Comparison of ENCODE assay signal across 14 cellular contexts in the genomic region with DNA sequence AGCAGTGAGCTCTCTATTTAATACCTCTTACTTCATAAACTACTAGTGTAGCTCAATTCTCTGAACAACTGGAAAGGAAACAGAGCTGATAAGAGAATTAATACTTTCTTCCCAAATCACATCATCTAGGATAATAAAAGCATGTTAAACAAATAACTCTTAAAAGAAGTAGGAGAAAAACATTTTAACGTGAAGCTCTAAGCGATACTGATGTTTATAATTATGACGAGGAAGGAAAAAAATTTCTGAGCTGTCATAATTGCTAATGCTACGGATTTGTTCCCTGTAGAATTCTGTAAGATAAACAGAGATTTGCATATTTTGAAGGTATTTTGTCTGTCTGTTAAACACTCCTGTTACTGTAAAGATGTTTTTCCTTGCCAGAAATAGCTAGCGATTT.
DNase-seq lines count a peak whose midpoint lies in the region; ATAC-seq, FAIRE-seq and TF ChIP-seq lines count a peak whose summit lies in the region.
"Had no signal": no experiment of that assay in that cellular context is flagged by ENCODE, and none has a peak within 500 bp of the region (broad histone marks: within the 10 kb centered on the region; RNA-seq: fewer than 3 reads in every experiment).

No MANE protein-coding gene starts in this region.

- no peaks in the 10 kb centered on the region for H3K27me3 Mint-ChIP-seq in CD4-positive, CD25-positive, alpha-beta regulatory T cell
- H3K27me3 Mint-ChIP-seq: progenitor cell of endocrine pancreas had no signal

- CTCF ChIA-PET in IMR-90 (lab: Yijun Ruan, JAX): interaction anchor here (1.3 kb wide), 1 partner anchor 14 kb away, joined by 3 read pairs; no protein-coding TSS in a partner anchor
- CTCF ChIA-PET in HepG2 (lab: Yijun Ruan, JAX; ENCODE audit: low intra/inter-chr PET ratio, low total read pairs): no interaction called here

- WGBS in IMR-90 (ENCODE audit: extremely low coverage in 2 of 2, insufficient read length in 1 of 2), 2 experiments: no CpG with 5 or more reads among the region's 5 CpGs
- 97% methylated on average over 5 of the region's 5 CpGs for WGBS in HepG2 (ENCODE audit: low lambda C conversion rate)

- H3K9ac ChIP-seq in IMR-90 (ENCODE audit: low read depth, low read length) (peak overlapping the region; percentile 90), HepG2 (ENCODE audit: insufficient read depth, low read depth, low read length) (no peak overlapping the region)

- TF ChIP-seq RAD21 in IMR-90 (IDR thresholded peaks at IDR 0.05; ENCODE audit: low read length) (no peak), HepG2 (CRISPR knock-in tag; IDR thresholded peaks at IDR 0.05) (no peak)

- H3K4me2 ChIP-seq in IMR-90 (ENCODE audit: low read depth, low read length) (peak overlapping the region; percentile 80), osteoblast (ENCODE audit: insufficient read depth, low read length) (peak overlapping the region; percentile 80), HepG2 (ENCODE audit: low read depth, low read length) (no peak overlapping the region)

- no peaks in the 10 kb centered on the region for H3K27me3 ChIP-seq in CD4-positive, CD25-positive, alpha-beta regulatory T cell (ENCODE audit: control insufficient read depth, insufficient read depth, low read length)
- H3K27me3 ChIP-seq in IMR-90 (ENCODE audit: control insufficient read depth, insufficient read depth, low read length) (no peaks in the 10 kb centered on the region), osteoblast (ENCODE audit: insufficient read depth, low read length) (no peaks in the 10 kb centered on the region), HepG2 (ENCODE audit: control insufficient read depth in 1 of 2, insufficient read depth in 2 of 2, low read length in 2 of 2) (no peaks in the 10 kb centered on the region)

- POLR2A ChIA-PET in IMR-90 (lab: Charles Lee; ENCODE audit: unreplicated experiment) (no interaction called here), HepG2 (lab: Yijun Ruan, JAX) (no interaction called here)

- peaks cover 31% of the 10 kb centered on the region for H3K36me3 Mint-ChIP-seq in CD4-positive, CD25-positive, alpha-beta regulatory T cell

- peaks cover 32% of the 10 kb centered on the region for H3K4me1 ChIP-seq in CD4-positive, CD25-positive, alpha-beta regulatory T cell (ENCODE audit: control insufficient read depth, insufficient read depth, low read length, poor library complexity, severe bottlenecking)
- H3K4me1 ChIP-seq in IMR-90 (ENCODE audit: control insufficient read depth, insufficient read depth, low read length): peaks cover 22% of the 10 kb centered on the region
- peaks cover 25% of the 10 kb centered on the region for H3K4me1 ChIP-seq in osteoblast (ENCODE audit: insufficient read depth, low read length)
- peaks cover 7% of the 10 kb centered on the region for H3K4me1 ChIP-seq in HepG2 (ENCODE audit: insufficient read depth, low read length)

- H3K9me3 Mint-ChIP-seq in CD4-positive, CD25-positive, alpha-beta regulatory T cell: peaks cover 0 to 3% (median 0%) of the 10 kb centered on the region in 7 donors

- no peak overlapping the region for H2AK9ac ChIP-seq in IMR-90 (replicated peaks; ENCODE audit: low read depth, low read length, poor library complexity)

- H3K79me2 ChIP-seq in osteoblast (ENCODE audit: insufficient read depth, low read length): peaks cover 38% of the 10 kb centered on the region
- H3K79me2 ChIP-seq in HepG2 (ENCODE audit: insufficient read depth, low read length): peaks cover 9% of the 10 kb centered on the region

- H2BK5ac ChIP-seq in IMR-90 (ENCODE audit: low read depth, low read length, poor library complexity, severe bottlenecking): peak overlapping the region; percentile 96

- H3K27ac Mint-ChIP-seq in CD4-positive, CD25-positive, alpha-beta regulatory T cell: peak overlapping the region; percentile 78 to 94 (median 94)
- H3K27ac Mint-ChIP-seq: progenitor cell of endocrine pancreas had no signal

- TF ChIP-seq EP300 in HepG2 (IDR thresholded peaks at IDR 0.05; ENCODE audit: low read depth in 2 of 2, low read length in 2 of 2) (no peak), HepG2 (CRISPR knock-in tag; IDR thresholded peaks at IDR 0.05; ENCODE audit: borderline replicate concordance) (no peak)

- H4K91ac ChIP-seq in IMR-90 (ENCODE audit: insufficient read depth, low read depth, low read length): peak overlapping the region; percentile 87

- H2BK20ac ChIP-seq in IMR-90 (ENCODE audit: low read depth, low read length): peak overlapping the region; percentile 76

- peak overlapping the region; percentile 19 to 84 (median 42) for H3K4me3 Mint-ChIP-seq in CD4-positive, CD25-positive, alpha-beta regulatory T cell

- TF ChIP-seq CTCF in IMR-90 (conservative IDR thresholded peaks at IDR 0.05; ENCODE audit: low read depth, low read length) (no peak), coronary artery (IDR thresholded peaks at IDR 0.05) (no peak), osteoblast (IDR thresholded peaks at IDR 0.05; ENCODE audit: extremely low read depth, low read depth, low read length) (no peak), HepG2 (CRISPR knock-in tag; IDR thresholded peaks at IDR 0.05) (no peak)

- ATAC-seq in CD4-positive, CD25-positive, alpha-beta regulatory T cell (ENCODE audit: low read depth in 2 of 2): no peak
- ATAC-seq in IMR-90 (ENCODE audit: low read depth): peak; percentile 69
- ATAC-seq in GM18511 (IDR thresholded peaks at IDR 0.05; ENCODE audit: unreplicated experiment): no peak
- no peak for ATAC-seq in HepG2

- H3K36me3 ChIP-seq in CD4-positive, CD25-positive, alpha-beta regulatory T cell (ENCODE audit: control insufficient read depth, insufficient read depth, low read length): peaks cover 17% of the 10 kb centered on the region
- 0 out of 2 replicates have a peak, but pooled peaks cover 1% of the 10 kb centered on the region for H3K36me3 ChIP-seq in IMR-90 (ENCODE audit: control insufficient read depth, insufficient read depth, low read length)
- H3K36me3 ChIP-seq in osteoblast (ENCODE audit: insufficient read depth, low read length): no peaks in the 10 kb centered on the region
- peaks cover 0 to 2% of the 10 kb centered on the region in 2 experiments; a peak in 3 of 5 replicates for H3K36me3 ChIP-seq in HepG2 (replicated peaks in 1 of 2; ENCODE audit: control insufficient read depth in 1 of 2, insufficient read depth in 2 of 2, low read length in 2 of 2)

- no peak for DNase-seq in CD4-positive, CD25-positive, alpha-beta regulatory T cell
- DNase-seq in IMR-90 (peak; percentile 73), coronary artery (ENCODE audit: low spot score) (no peak), osteoblast (ENCODE audit: insufficient read length, low spot score, missing footprints) (peak; percentile 38), HepG2 (ENCODE audit: low spot score) (no peak)
- no peak for DNase-seq in stimulated activated CD4-positive, alpha-beta T cell treated with anti-CD3 and anti-CD28 coated beads, Interleukin-15, amount 100 ng/mL, for 24 hours
- DNase-seq: effector CD8-positive, alpha-beta T cell; mesendoderm; NCI-H1048; NCI-H2227 treated with DMSO at 0.1 percent for 48 hours; stimulated activated CD4-positive, alpha-beta T cell treated with anti-CD3 and anti-CD28 coated beads, Interleukin-2, amount 100 ng/mL, for 48 hours; stimulated activated naive CD4-positive, alpha-beta T cell treated with Interleukin-2 at 50 U/mL for 16 hours had no signal

- 0 out of 2 replicates have a peak overlapping the region, but pooled peaks have one; percentile 85 for H2AK5ac ChIP-seq in IMR-90 (ENCODE audit: low read depth, low read length)

- H3K18ac ChIP-seq in IMR-90 (ENCODE audit: low read depth, low read length): peak overlapping the region; percentile 87

- in situ Hi-C loops in IMR-90 (cut with MboI; ENCODE audit: low sequenced_read_pairs) (no loop called here), HepG2 (cut with HindIII; ENCODE audit: extremely low pct_ligation_motif_present, low pct_unique_long_range_greater_than_20kb) (no loop called here)

- peak overlapping the region; percentile 83 to 96 for H4K8ac ChIP-seq in IMR-90 (ENCODE audit: low read depth in 2 of 2, low read length in 2 of 2)

- H3K4ac ChIP-seq in IMR-90 (ENCODE audit: low read depth, low read length): peak overlapping the region; percentile 97

- no peaks in the 10 kb centered on the region for H3K9me3 ChIP-seq in CD4-positive, CD25-positive, alpha-beta regulatory T cell (ENCODE audit: control insufficient read depth in 2 of 2, low read length in 2 of 2)
- H3K9me3 ChIP-seq in IMR-90 (ENCODE audit: control insufficient read depth, insufficient read depth, low read length): no peaks in the 10 kb centered on the region
- no peaks in the 10 kb centered on the region for H3K9me3 ChIP-seq in osteoblast (ENCODE audit: low read depth, low read length)
- no peaks in the 10 kb centered on the region for H3K9me3 ChIP-seq in HepG2 (ENCODE audit: low read length)

- FAIRE-seq in HepG2 (lab: Jason Lieb, UNC): no peak

- H4K20me1 ChIP-seq in IMR-90 (ENCODE audit: insufficient read depth, low read length): no peaks in the 10 kb centered on the region
- no peaks in the 10 kb centered on the region for H4K20me1 ChIP-seq in osteoblast (ENCODE audit: insufficient read depth, low read length)
- no peaks in the 10 kb centered on the region; the same call in 1 of the 2 replicates for H4K20me1 ChIP-seq in HepG2 (ENCODE audit: insufficient read depth, low read length)

- H2BK120ac ChIP-seq in IMR-90 (ENCODE audit: low read depth, low read length): peak overlapping the region; percentile 89

- H3K9me1 ChIP-seq in IMR-90 (ENCODE audit: insufficient read depth, low read length): peaks cover 26% of the 10 kb centered on the region

- dilution Hi-C loops in IMR-90 (cut with HindIII; ENCODE audit: low sequenced_read_pairs, unreplicated experiment): no loop called here

- no peak overlapping the region for H2AFZ ChIP-seq in IMR-90 (replicated peaks; ENCODE audit: low read length, poor library complexity)
- H2AFZ ChIP-seq in osteoblast (ENCODE audit: low read length): peak overlapping the region; percentile 24
- no peak overlapping the region for H2AFZ ChIP-seq in HepG2 (ENCODE audit: low read length)

- H3K4me3 ChIP-seq in CD4-positive, CD25-positive, alpha-beta regulatory T cell (ENCODE audit: low read depth, low read length): no peak overlapping the region
- H3K4me3 ChIP-seq in IMR-90 (ENCODE audit: insufficient read depth, low read depth, low read length) (peak overlapping the region; percentile 21; the same call in 1 of the 2 replicates), coronary artery (peak overlapping the region; percentile 68), osteoblast (ENCODE audit: insufficient read depth, low read length) (peak overlapping the region; percentile 47), HepG2 (replicated peaks in 1 of 3; ENCODE audit: insufficient read depth in 1 of 3, low read depth in 2 of 3, low read length in 3 of 3) (no peak overlapping the region)

- peak overlapping the region; percentile 96 for H3K14ac ChIP-seq in IMR-90 (replicated peaks; ENCODE audit: low read depth, low read length)

- no TSS peak for BruUV-seq in IMR-90 (replicated peaks; lab: Mats Ljungman, UMichigan)
- no TSS peak for BruUV-seq in HepG2 (replicated peaks; lab: Mats Ljungman, UMichigan)

- H3K4me1 Mint-ChIP-seq in CD4-positive, CD25-positive, alpha-beta regulatory T cell: peaks cover 23 to 84% (median 60%) of the 10 kb centered on the region in 4 donors

- H3K27ac ChIP-seq in CD4-positive, CD25-positive, alpha-beta regulatory T cell (ENCODE audit: insufficient read depth, low read length, poor library complexity, severe bottlenecking): peak overlapping the region; percentile 77
- peak overlapping the region; percentile 99 for H3K27ac ChIP-seq in IMR-90 (ENCODE audit: insufficient read depth, low read length)
- H3K27ac ChIP-seq in coronary artery: peak overlapping the region; percentile 61 to 85
- peak overlapping the region; percentile 94 for H3K27ac ChIP-seq in osteoblast (ENCODE audit: low read depth, low read length)
- H3K27ac ChIP-seq in HepG2 (ENCODE audit: extremely low read length, insufficient read depth, low read length): no peak overlapping the region

- intact Hi-C loops in IMR-90 (cut with micrococcal nuclease) (loop anchor here (5.0 kb wide), 2 partner anchors 93 to 163 kb away; no protein-coding TSS in a partner anchor), HepG2 (cut with micrococcal nuclease; ENCODE audit: unreplicated experiment) (no loop called here)

- peak overlapping the region; percentile 83; the same call in 2 of the 3 replicates for H2BK15ac ChIP-seq in IMR-90 (ENCODE audit: low read depth, low read length)

- peak overlapping the region; percentile 73 for H3K56ac ChIP-seq in IMR-90 (ENCODE audit: extremely low read depth, insufficient read depth, low read length)

- H3K23ac ChIP-seq in IMR-90 (ENCODE audit: low read depth, low read length): peak overlapping the region; percentile 94

- H4K5ac ChIP-seq in IMR-90 (ENCODE audit: low read depth, low read length): peak overlapping the region; percentile 83

- peaks cover 30 to 45% of the 10 kb centered on the region in 2 experiments for H3K79me1 ChIP-seq in IMR-90 (ENCODE audit: low read depth in 1 of 2, low read length in 2 of 2)

- TF ChIP-seq POLR2A in IMR-90 (IDR thresholded peaks at IDR 0.05; ENCODE audit: low read depth, low read length) (no peak), HepG2 (IDR thresholded peaks at IDR 0.05; ENCODE audit: insufficient read depth in 1 of 2, low read depth in 2 of 2, low read length in 2 of 2) (no peak)

Comparison
In these comparisons a context has a peak if more than half of its experiments do, and no peak if none do; other contexts are left out.
1. DNase-seq: peak in IMR-90 (single experiment) and osteoblast (single experiment); none in CD4-positive, CD25-positive, alpha-beta regulatory T cell (0 of 3), coronary artery (single experiment), stimulated activated CD4-positive, alpha-beta T cell treated with anti-CD3 and anti-CD28 coated beads, Interleukin-15, amount 100 ng/mL, for 24 hours (single experiment) and HepG2 (single experiment).
2. H3K4me3 ChIP-seq: peak in IMR-90 (single experiment), coronary artery (single experiment) and osteoblast (single experiment); none in CD4-positive, CD25-positive, alpha-beta regulatory T cell (single experiment) and HepG2 (0 of 3).